In genomic region chr17:64950871-64951270, GRCh38 we compare ENCODE assay signal across 22 cellular contexts.
"Had no signal": no experiment of that assay in that cellular context is flagged by ENCODE, and none has a peak within 500 bp of the region (broad histone marks: within the 10 kb centered on the region; RNA-seq: fewer than 3 reads in every experiment).

No MANE protein-coding gene starts in this region.

- H3K4me2 ChIP-seq: smooth muscle cell had no signal

- H3K4me1 ChIP-seq: gastrocnemius medialis, testis, vagina had no signal

- H3K9me3 ChIP-seq: gastrocnemius medialis, testis, vagina had no signal

- H3K27ac ChIP-seq: gastrocnemius medialis, testis, vagina had no signal

- H3K4me3 ChIP-seq: gastrocnemius medialis, lung, smooth muscle cell, testis, vagina had no signal

- DNase-seq: activated CD4-positive, alpha-beta T cell treated with anti-CD3 and anti-CD28 coated beads, Interleukin-2, amount 50 U/mL, for 4 hours; activated naive CD4-positive, alpha-beta T cell treated with anti-CD3 and anti-CD28 coated beads for 36 hours; activated naive CD8-positive, alpha-beta T cell treated with anti-CD3 and anti-CD28 coated beads, Interleukin-2, amount 10 ng/mL, durations not matched to agents 7 days and 5 days; activated T-cell treated with anti-CD3 and anti-CD28 coated beads, Interleukin-2, amount 50 U/mL, for 48 hours; amniotic stem cell; cortex of kidney; gastrocnemius medialis; head of caudate nucleus; naive thymus-derived CD4-positive, alpha-beta T cell; occipital lobe; posterior cingulate gyrus; stimulated activated CD4-positive, alpha-beta T cell treated with anti-CD3 and anti-CD28 coated beads, Interleukin-15, amount 100 ng/mL, for 24 hours; stimulated activated naive B cell treated with anti-CD40 and anti-IgM and Interleukin-4, amounts not matched to agents 10 μg/mL and 1 μg/mL and 100 μg/mL, for 72 hours; T-helper 9 cell; testis had no signal

- ATAC-seq: gastrocnemius medialis; left lobe of liver; naive thymus-derived CD4-positive, alpha-beta T cell; sciatic nerve; stimulated activated naive B cell treated with anti-CD40 and anti-IgM and Interleukin-4, amounts not matched to agents 10 μg/mL and 1 μg/mL and 100 μg/mL, for 72 hours; WTC11 had no signal

- H3K27me3 ChIP-seq: gastrocnemius medialis, testis, vagina had no signal

- FAIRE-seq: bronchial epithelial cell had no signal

- H3K36me3 ChIP-seq: gastrocnemius medialis, vagina had no signal
